ENCODE assay signal across 2 cellular contexts in the genomic region with DNA sequence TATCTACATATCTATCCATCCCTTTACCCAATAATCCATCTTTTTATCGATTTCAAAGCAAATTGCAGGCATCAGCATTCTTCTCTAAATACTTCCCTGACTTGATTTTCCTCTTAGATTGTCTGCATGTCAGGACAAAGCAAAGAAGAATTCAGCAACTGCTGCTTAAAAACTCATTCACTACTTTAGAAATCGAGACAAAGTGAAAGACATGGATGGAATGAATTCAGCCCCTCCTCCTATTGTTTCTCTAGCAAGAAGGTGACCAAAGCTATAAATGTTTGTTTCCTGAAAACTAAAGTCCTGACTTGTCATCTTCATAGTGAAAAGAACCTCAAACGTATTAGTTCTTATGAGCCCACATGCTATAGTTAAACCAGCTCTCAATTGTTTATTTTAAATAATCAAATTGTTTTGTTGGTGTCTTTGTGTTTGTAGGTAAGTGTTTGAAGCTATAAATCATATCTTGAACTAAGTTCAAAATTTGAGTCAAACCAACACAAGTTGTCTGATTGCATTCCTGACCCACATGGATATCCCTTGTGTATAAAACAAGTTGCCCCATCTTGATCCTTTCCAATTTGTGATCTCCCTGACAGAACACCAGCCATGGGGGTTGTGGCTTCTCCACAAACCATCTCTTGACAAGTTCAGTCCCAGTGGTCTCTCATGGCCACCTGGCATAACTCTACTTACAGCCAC.
TF ChIP-seq lines count a peak whose summit lies in the region.

No MANE protein-coding gene starts in this region.

TF ChIP-seq in HepG2, 621 proteins besides CTCF, POLR2A, EP300 and RAD21:
- TF ChIP-seq, protein P1, sequence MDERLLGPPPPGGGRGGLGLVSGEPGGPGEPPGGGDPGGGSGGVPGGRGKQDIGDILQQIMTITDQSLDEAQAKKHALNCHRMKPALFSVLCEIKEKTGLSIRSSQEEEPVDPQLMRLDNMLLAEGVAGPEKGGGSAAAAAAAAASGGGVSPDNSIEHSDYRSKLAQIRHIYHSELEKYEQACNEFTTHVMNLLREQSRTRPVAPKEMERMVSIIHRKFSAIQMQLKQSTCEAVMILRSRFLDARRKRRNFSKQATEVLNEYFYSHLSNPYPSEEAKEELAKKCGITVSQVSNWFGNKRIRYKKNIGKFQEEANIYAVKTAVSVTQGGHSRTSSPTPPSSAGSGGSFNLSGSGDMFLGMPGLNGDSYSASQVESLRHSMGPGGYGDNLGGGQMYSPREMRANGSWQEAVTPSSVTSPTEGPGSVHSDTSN (CRISPR knock-in tag; IDR thresholded peaks at IDR 0.05) = no peak
- TF ChIP-seq RFX5 (IDR thresholded peaks at IDR 0.05; ENCODE audit: low read depth, low read length) = no peak
- peak; percentile 45 to 54; a peak in 3 of 4 replicates for TF ChIP-seq MAFK (conservative IDR thresholded peaks at IDR 0.05 in 1 of 2, IDR thresholded peaks at IDR 0.05 in 1 of 2; ENCODE audit: low read length in 2 of 2)
- no peak for TF ChIP-seq RBM39 (IDR thresholded peaks at IDR 0.05; ENCODE audit: low read depth, low read length, poor library complexity, severe bottlenecking)
- TF ChIP-seq, protein P2, sequence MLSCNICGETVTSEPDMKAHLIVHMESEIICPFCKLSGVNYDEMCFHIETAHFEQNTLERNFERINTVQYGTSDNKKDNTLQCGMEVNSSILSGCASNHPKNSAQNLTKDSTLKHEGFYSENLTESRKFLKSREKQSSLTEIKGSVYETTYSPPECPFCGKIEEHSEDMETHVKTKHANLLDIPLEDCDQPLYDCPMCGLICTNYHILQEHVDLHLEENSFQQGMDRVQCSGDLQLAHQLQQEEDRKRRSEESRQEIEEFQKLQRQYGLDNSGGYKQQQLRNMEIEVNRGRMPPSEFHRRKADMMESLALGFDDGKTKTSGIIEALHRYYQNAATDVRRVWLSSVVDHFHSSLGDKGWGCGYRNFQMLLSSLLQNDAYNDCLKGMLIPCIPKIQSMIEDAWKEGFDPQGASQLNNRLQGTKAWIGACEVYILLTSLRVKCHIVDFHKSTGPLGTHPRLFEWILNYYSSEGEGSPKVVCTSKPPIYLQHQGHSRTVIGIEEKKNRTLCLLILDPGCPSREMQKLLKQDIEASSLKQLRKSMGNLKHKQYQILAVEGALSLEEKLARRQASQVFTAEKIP (CRISPR knock-in tag; IDR thresholded peaks at IDR 0.05; ENCODE audit: borderline replicate concordance) = no peak
- TF ChIP-seq MAFF (IDR thresholded peaks at IDR 0.05; ENCODE audit: low read depth, low read length) = peak; percentile 34; the same call in 1 of the 2 replicates
- no peak for TF ChIP-seq RNF2 (conservative IDR thresholded peaks at IDR 0.05; ENCODE audit: low read depth)
- TF ChIP-seq KAT2B (IDR thresholded peaks at IDR 0.05; ENCODE audit: borderline replicate concordance, low read depth, low read length) = no peak
- TF ChIP-seq RAD51 (IDR thresholded peaks at IDR 0.05; ENCODE audit: borderline replicate concordance) = no peak
- TF ChIP-seq ZNF12 (CRISPR knock-in tag; IDR thresholded peaks at IDR 0.05) = no peak
- no peak for TF ChIP-seq MEIS2 (CRISPR knock-in tag; IDR thresholded peaks at IDR 0.05)

TF ChIP-seq in endothelial cell of umbilical vein, 7 proteins besides CTCF, POLR2A, EP300 and RAD21:
- TF ChIP-seq FOS (IDR thresholded peaks at IDR 0.05; ENCODE audit: borderline replicate concordance, insufficient read depth, low read length) = no peak
- TF ChIP-seq EZH2 (IDR thresholded peaks at IDR 0.05; ENCODE audit: borderline replicate concordance, low read depth, low read length, severe bottlenecking) = no peak
- no peak for TF ChIP-seq JUN (IDR thresholded peaks at IDR 0.05; ENCODE audit: borderline replicate concordance, insufficient read depth, insufficient read length, low read depth)
- no peak for TF ChIP-seq MYC (IDR thresholded peaks at IDR 0.05; ENCODE audit: low read depth, low read length)
- no peak for TF ChIP-seq GATA2 (IDR thresholded peaks at IDR 0.05; ENCODE audit: insufficient read depth, insufficient read length, low read depth, low read length)
- TF ChIP-seq POLR2AphosphoS5 (IDR thresholded peaks at IDR 0.05; ENCODE audit: insufficient read depth, low read depth, low read length) = no peak
- TF ChIP-seq, protein P3, sequence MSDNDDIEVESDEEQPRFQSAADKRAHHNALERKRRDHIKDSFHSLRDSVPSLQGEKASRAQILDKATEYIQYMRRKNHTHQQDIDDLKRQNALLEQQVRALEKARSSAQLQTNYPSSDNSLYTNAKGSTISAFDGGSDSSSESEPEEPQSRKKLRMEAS (IDR thresholded peaks at IDR 0.05; ENCODE audit: insufficient read depth, insufficient read length) = no peak
